ENCODE assay signal across 15 cellular contexts in the genomic region with DNA sequence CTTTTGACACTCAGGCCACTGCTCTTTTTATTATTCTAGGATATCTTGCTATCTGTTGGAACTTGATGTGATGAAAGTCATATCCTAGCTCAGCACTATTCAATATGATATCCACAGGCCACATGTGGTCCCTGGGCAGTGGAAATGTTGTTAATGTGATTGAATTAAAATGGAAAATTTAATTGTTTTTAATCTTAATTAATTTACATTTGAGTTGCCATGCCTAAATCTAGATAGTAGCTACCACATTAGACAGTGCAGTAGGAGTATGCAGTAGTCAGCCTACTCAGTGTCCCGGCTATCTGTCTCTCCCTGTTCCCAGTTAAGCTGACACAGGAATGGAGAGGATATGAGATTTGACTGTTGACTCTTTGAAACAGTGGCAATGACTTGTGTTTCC.
DNase-seq lines count a peak whose midpoint lies in the region; ATAC-seq and TF ChIP-seq lines count a peak whose summit lies in the region.
"Had no signal": no experiment of that assay in that cellular context is flagged by ENCODE, and none has a peak within 500 bp of the region (broad histone marks: within the 10 kb centered on the region; RNA-seq: fewer than 3 reads in every experiment).

No MANE protein-coding gene starts in this region.

- no peak overlapping the region for H3K4me2 ChIP-seq in SK-N-SH
- no peak overlapping the region for H3K4me2 ChIP-seq in neural progenitor cell
- no peak overlapping the region for H3K4me2 ChIP-seq in mesenchymal stem cell (ENCODE audit: low read length, poor library complexity, severe bottlenecking)
- H3K4me2 ChIP-seq: BLaER1 treated with 17β-estradiol and CSF1 and Interleukin-3, amounts not matched to agents 10 nM and 100 nM had no signal

- no peak overlapping the region for H2BK5ac ChIP-seq in mesenchymal stem cell (ENCODE audit: low read depth, low read length, poor library complexity, severe bottlenecking)

- peak in 1 of 2 experiments; percentile 97; a peak in 2 of 4 replicates for TF ChIP-seq EP300 in SK-N-SH (IDR thresholded peaks at IDR 0.05; ENCODE audit: borderline replicate concordance in 1 of 2, low read depth in 1 of 2, low read length in 1 of 2)

- H3K27ac Mint-ChIP-seq in neural progenitor cell: no peak overlapping the region
- H3K27ac Mint-ChIP-seq: CD4-positive, alpha-beta T cell; CD8-positive, alpha-beta T cell had no signal

- H3K79me1 ChIP-seq in mesenchymal stem cell (replicated peaks; ENCODE audit: low read length, poor library complexity, severe bottlenecking): no peaks in the 10 kb centered on the region

- H3K36me3 ChIP-seq in BE2C (no peaks in the 10 kb centered on the region), SK-N-SH (replicated peaks in 1 of 2; ENCODE audit: control insufficient read depth in 1 of 2, insufficient read depth in 2 of 2, low read length in 1 of 2) (no peaks in the 10 kb centered on the region), neural progenitor cell (no peaks in the 10 kb centered on the region), brain microvascular endothelial cell (replicated peaks) (no peaks in the 10 kb centered on the region), mesenchymal stem cell (ENCODE audit: control insufficient read depth in 1 of 2, insufficient read depth in 2 of 2, low read depth in 1 of 2, low read length in 2 of 2) (no peaks in the 10 kb centered on the region)
- H3K36me3 ChIP-seq: BLaER1 treated with 17β-estradiol and CSF1 and Interleukin-3, amounts not matched to agents 10 nM and 100 nM had no signal

- peaks cover 5% of the 10 kb centered on the region for H3K4me1 Mint-ChIP-seq in neural progenitor cell

- H4K20me1 ChIP-seq in SK-N-SH (ENCODE audit: insufficient read depth) (no peaks in the 10 kb centered on the region), neural progenitor cell (ENCODE audit: low read depth) (no peaks in the 10 kb centered on the region)
- H4K20me1 ChIP-seq: BLaER1 treated with 17β-estradiol and CSF1 and Interleukin-3, amounts not matched to agents 10 nM and 100 nM had no signal

- no peak for ATAC-seq in GM19351 (IDR thresholded peaks at IDR 0.05; ENCODE audit: unreplicated experiment)
- ATAC-seq: CD8-positive, alpha-beta T cell had no signal

- no peaks in the 10 kb centered on the region for H3K9me2 ChIP-seq in SK-N-SH

- H3K4ac ChIP-seq in mesenchymal stem cell (ENCODE audit: low read depth in 1 of 2, low read length in 2 of 2): no peak overlapping the region

- CTCF ChIA-PET in SK-N-SH (lab: Yijun Ruan, JAX): interaction anchor here (0.6 to 7.5 kb wide), 24 partner anchors 13 to 387 kb away, joined by 3 to 52 read pairs (median 4); no protein-coding TSS in a partner anchor

- H3K9me3 Mint-ChIP-seq in neural progenitor cell: no peaks in the 10 kb centered on the region
- H3K9me3 Mint-ChIP-seq: CD8-positive, alpha-beta T cell had no signal

- H3K4me1 ChIP-seq in BE2C (peaks cover 23% of the 10 kb centered on the region), SK-N-SH (ENCODE audit: control insufficient read depth in 1 of 2, insufficient read depth in 2 of 2, low read depth in 1 of 2, low read length in 1 of 2) (peaks cover 0 to 7% of the 10 kb centered on the region in 2 experiments; a peak in 2 of 4 replicates), neural progenitor cell (peaks cover 11% of the 10 kb centered on the region), mesenchymal stem cell (ENCODE audit: control insufficient read depth, insufficient read depth, low read depth, low read length) (no peaks in the 10 kb centered on the region)
- H3K4me1 ChIP-seq: BLaER1 treated with 17β-estradiol and CSF1 and Interleukin-3, amounts not matched to agents 10 nM and 100 nM had no signal

- no peak overlapping the region for H2AK5ac ChIP-seq in mesenchymal stem cell (ENCODE audit: low read length, severe bottlenecking)

- H3K36me3 Mint-ChIP-seq in neural progenitor cell: no peaks in the 10 kb centered on the region
- H3K36me3 Mint-ChIP-seq: CD8-positive, alpha-beta T cell had no signal

- TF ChIP-seq CTCF in BE2C (IDR thresholded peaks at IDR 0.05; ENCODE audit: low read depth, low read length) (no peak), SK-N-SH (IDR thresholded peaks at IDR 0.05) (no peak), neural progenitor cell (IDR thresholded peaks at IDR 0.05) (no peak), brain microvascular endothelial cell (IDR thresholded peaks at IDR 0.05; ENCODE audit: low read depth, low read length, missing control alignments) (no peak), GM13976 (IDR thresholded peaks at IDR 0.05; ENCODE audit: borderline replicate concordance, control extremely low read depth, extremely low read depth, insufficient read depth, missing control alignments) (no peak)

- WGBS in SK-N-SH (ENCODE audit: low lambda C conversion rate): 43% methylated on average over 1 of the region's 1 CpG
- WGBS in mesenchymal stem cell: no CpG with 5 or more reads among the region's 1 CpG

- no peaks in the 10 kb centered on the region for H3K79me2 ChIP-seq in SK-N-SH (ENCODE audit: insufficient read depth)
- no peaks in the 10 kb centered on the region for H3K79me2 ChIP-seq in neural progenitor cell (ENCODE audit: low read depth)

- no peak overlapping the region for H3K4me3 Mint-ChIP-seq in neural progenitor cell
- H3K4me3 Mint-ChIP-seq: CD4-positive, alpha-beta T cell; CD8-positive, alpha-beta T cell had no signal

- H3K9ac ChIP-seq in SK-N-SH (no peak overlapping the region), neural progenitor cell (no peak overlapping the region), mesenchymal stem cell (ENCODE audit: low read length) (no peak overlapping the region)

- peak; percentile 31 for DNase-seq in BE2C
- peak; percentile 1 for DNase-seq in NCI-H69 (lab: John Stamatoyannopoulos, UW)
- peak; percentile 50 for DNase-seq in SK-N-SH
- DNase-seq in neural progenitor cell (ENCODE audit: low spot score): no peak
- DNase-seq in brain microvascular endothelial cell: no peak
- no peak for DNase-seq in GM13976 (ENCODE audit: low spot score)
- no peak for DNase-seq in mesenchymal stem cell
- DNase-seq: 8988T; CD4-positive, alpha-beta T cell; CD8-positive, alpha-beta T cell; GF-D8 had no signal

- H2BK12ac ChIP-seq in mesenchymal stem cell (ENCODE audit: low read length in 2 of 2): no peak overlapping the region

- H3F3A ChIP-seq in SK-N-SH (replicated peaks; ENCODE audit: insufficient read depth) (peaks cover 4% of the 10 kb centered on the region), neural progenitor cell (ENCODE audit: low read depth) (no peaks in the 10 kb centered on the region)

- no peak; the same call in 1 of the 2 replicates for TF ChIP-seq RAD21 in SK-N-SH (IDR thresholded peaks at IDR 0.05; ENCODE audit: low read length)

- no peak overlapping the region for H3K23ac ChIP-seq in mesenchymal stem cell (ENCODE audit: low read length in 2 of 2)

- H4K91ac ChIP-seq in mesenchymal stem cell (ENCODE audit: low read length): no peak overlapping the region

- H2AFZ ChIP-seq in SK-N-SH (ENCODE audit: low read depth) (peak overlapping the region; percentile 44; the same call in 1 of the 2 replicates), neural progenitor cell (replicated peaks) (peak overlapping the region; percentile 9), mesenchymal stem cell (ENCODE audit: low read depth, low read length) (no peak overlapping the region)

- POLR2A ChIA-PET in SK-N-SH (lab: Yijun Ruan, JAX): no interaction called here

- H2BK15ac ChIP-seq in mesenchymal stem cell (ENCODE audit: low read depth, poor library complexity, severe bottlenecking): no peak overlapping the region

- H3K27me3 ChIP-seq in BE2C (no peaks in the 10 kb centered on the region), SK-N-SH (ENCODE audit: insufficient read depth) (no peaks in the 10 kb centered on the region), neural progenitor cell (no peaks in the 10 kb centered on the region), brain microvascular endothelial cell (replicated peaks) (no peaks in the 10 kb centered on the region), mesenchymal stem cell (ENCODE audit: control insufficient read depth in 1 of 2, insufficient read depth in 1 of 2, low read length in 2 of 2) (no peaks in the 10 kb centered on the region)
- H3K27me3 ChIP-seq: BLaER1 treated with 17β-estradiol and CSF1 and Interleukin-3, amounts not matched to agents 10 nM and 100 nM had no signal

- no peak overlapping the region for H4K8ac ChIP-seq in mesenchymal stem cell (ENCODE audit: low read length)

- no peak overlapping the region for H3K18ac ChIP-seq in mesenchymal stem cell (ENCODE audit: low read depth in 1 of 2, low read length in 2 of 2)

- peak overlapping the region in 1 of 2 experiments; percentile 29; a peak in 1 of 4 replicates for H3K27ac ChIP-seq in SK-N-SH (ENCODE audit: low read depth in 2 of 2, low read length in 1 of 2)
- no peak overlapping the region for H3K27ac ChIP-seq in neural progenitor cell
- H3K27ac ChIP-seq in brain microvascular endothelial cell: no peak overlapping the region
- no peak overlapping the region for H3K27ac ChIP-seq in mesenchymal stem cell (ENCODE audit: low read length, poor library complexity, severe bottlenecking)
- H3K27ac ChIP-seq: BLaER1 treated with 17β-estradiol and CSF1 and Interleukin-3, amounts not matched to agents 10 nM and 100 nM; C4-2B had no signal

- H3K9me3 ChIP-seq in BE2C (no peaks in the 10 kb centered on the region), SK-N-SH (no peaks in the 10 kb centered on the region), neural progenitor cell (ENCODE audit: low read depth) (no peaks in the 10 kb centered on the region), mesenchymal stem cell (ENCODE audit: control insufficient read depth, low read length) (no peaks in the 10 kb centered on the region)
- H3K9me3 ChIP-seq: BLaER1 treated with 17β-estradiol and CSF1 and Interleukin-3, amounts not matched to agents 10 nM and 100 nM; Caco-2 had no signal

- no peak overlapping the region for H2BK120ac ChIP-seq in mesenchymal stem cell (ENCODE audit: low read depth, low read length)

- in situ Hi-C loops in brain microvascular endothelial cell (cut with HindIII; ENCODE audit: low pct_ligation_motif_present, low sequenced_read_pairs): no loop called here
- in situ Hi-C loops in GM13976 (cut with MboI; ENCODE audit: low sequenced_read_pairs, unreplicated experiment): no loop called here

- H3K14ac ChIP-seq in mesenchymal stem cell (ENCODE audit: low read length in 2 of 2): no peak overlapping the region

- H3K4me3 ChIP-seq in BE2C (ENCODE audit: low read depth, low read length): no peak overlapping the region
- H3K4me3 ChIP-seq in SK-N-SH (ENCODE audit: low read depth in 2 of 2, low read length in 1 of 2): no peak overlapping the region
- H3K4me3 ChIP-seq in neural progenitor cell: no peak overlapping the region
- H3K4me3 ChIP-seq in brain microvascular endothelial cell (ENCODE audit: low read depth, low read length): no peak overlapping the region
- H3K4me3 ChIP-seq in mesenchymal stem cell (ENCODE audit: insufficient read depth in 1 of 2, low read depth in 1 of 2, low read length in 2 of 2): no peak overlapping the region
- H3K4me3 ChIP-seq: BLaER1 treated with 17β-estradiol and CSF1 and Interleukin-3, amounts not matched to agents 10 nM and 100 nM had no signal

- no peaks in the 10 kb centered on the region for H3K27me3 Mint-ChIP-seq in neural progenitor cell (ENCODE audit: insufficient read depth, low read depth)
- H3K27me3 Mint-ChIP-seq: CD4-positive, alpha-beta T cell had no signal

Comparison
In these comparisons a context has a peak if more than half of its experiments do, and no peak if none do; other contexts are left out.
1. DNase-seq: peak in BE2C (single experiment), NCI-H69 (single experiment) and SK-N-SH (single experiment); none in neural progenitor cell (single experiment), brain microvascular endothelial cell (single experiment), GM13976 (single experiment) and mesenchymal stem cell (single experiment).